In the genomic region with DNA sequence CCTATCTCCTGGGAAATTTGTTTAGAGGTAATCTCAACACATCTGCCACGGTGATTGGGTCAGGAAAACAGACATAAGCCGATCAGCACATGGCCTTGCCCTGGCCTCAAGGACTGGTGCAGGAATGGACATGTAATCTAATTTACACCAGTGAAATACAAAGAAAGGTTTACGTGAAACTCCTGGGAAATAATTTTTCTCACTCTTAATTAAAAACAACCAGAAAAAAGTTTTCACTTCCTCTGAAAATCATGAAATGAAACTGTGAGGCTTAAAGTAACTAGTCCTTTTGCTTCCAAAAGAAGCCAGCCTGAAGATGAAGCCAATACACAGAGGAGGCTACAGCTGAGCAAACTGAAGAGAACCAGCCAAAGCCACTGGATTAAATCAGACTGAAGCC, we compare ENCODE assay signal across 10 cellular contexts.
DNase-seq lines count a peak whose midpoint lies in the region; ATAC-seq and TF ChIP-seq lines count a peak whose summit lies in the region.
"Had no signal": no experiment of that assay in that cellular context is flagged by ENCODE, and none has a peak within 500 bp of the region (broad histone marks: within the 10 kb centered on the region; RNA-seq: fewer than 3 reads in every experiment).

No MANE protein-coding gene starts in this region.

- H3K36me3 ChIP-seq in gastrocnemius medialis: no peaks in the 10 kb centered on the region

- ATAC-seq in GM19023 (IDR thresholded peaks at IDR 0.05; ENCODE audit: unreplicated experiment) (peak; percentile 93), HG02623 (IDR thresholded peaks at IDR 0.05; ENCODE audit: unreplicated experiment) (peak; percentile 98), HG03575 (IDR thresholded peaks at IDR 0.05; ENCODE audit: extremely low read depth, insufficient number of reproducible peaks, low FRiP score, unreplicated experiment) (peak; percentile 97), sciatic nerve (peak; percentile 46), left ventricle myocardium superior (no peak), gastrocnemius medialis (no peak)

- in situ Hi-C loops in gastrocnemius medialis (cut with MboI; ENCODE audit: low sequenced_read_pairs in 4 of 4): no loop called here

- intact Hi-C loops in sciatic nerve (cut with DNase I): no loop called here
- intact Hi-C loops in left ventricle myocardium superior (cut with micrococcal nuclease): no loop called here
- intact Hi-C loops in gastrocnemius medialis (cut with DNase I; ENCODE audit: low total_unique reads): no loop called here

- no peaks in the 10 kb centered on the region for H3K4me1 ChIP-seq in gastrocnemius medialis

- no peaks in the 10 kb centered on the region for H3K27me3 ChIP-seq in gastrocnemius medialis

- no peaks in the 10 kb centered on the region for H3K9me3 ChIP-seq in gastrocnemius medialis

- no peak overlapping the region for H3K4me3 ChIP-seq in gastrocnemius medialis

- no peak for TF ChIP-seq CTCF in gastrocnemius medialis (IDR thresholded peaks at IDR 0.05 in 4 of 5, conservative IDR thresholded peaks at IDR 0.05 in 1 of 5)

- TF ChIP-seq POLR2A in gastrocnemius medialis (IDR thresholded peaks at IDR 0.05): no peak

- no peak overlapping the region for H3K27ac ChIP-seq in gastrocnemius medialis

- DNase-seq in sciatic nerve (ENCODE audit: low spot score): no peak
- DNase-seq in left ventricle myocardium superior: no peak
- DNase-seq in activated naive CD4-positive, alpha-beta T cell treated with Interleukin-2 at 50 U/mL for 16 hours: no peak
- no peak for DNase-seq in gastrocnemius medialis
- DNase-seq in NCI-H510A (lab: John Stamatoyannopoulos, UW): no peak
- DNase-seq: NCI-H1694, occipital lobe had no signal

Comparison
In these comparisons a context has a peak if more than half of its experiments do, and no peak if none do; other contexts are left out.
1. ATAC-seq: peak in GM19023 (single experiment), HG02623 (single experiment), HG03575 (single experiment) and sciatic nerve (single experiment); none in left ventricle myocardium superior (single experiment) and gastrocnemius medialis (0 of 2).